Comparison of ENCODE assay signal across 1 cellular context in genomic region chr2:240527153-240527750, GRCh38.
TF ChIP-seq lines count a peak whose summit lies in the region.

No MANE protein-coding gene starts in this region.

TF ChIP-seq in HepG2, 621 proteins besides CTCF, POLR2A, EP300 and RAD21:
- TF ChIP-seq ZNF816 (CRISPR knock-in tag; IDR thresholded peaks at IDR 0.05; ENCODE audit: borderline replicate concordance) (no peak), ZNF333 (CRISPR knock-in tag; IDR thresholded peaks at IDR 0.05; ENCODE audit: borderline replicate concordance) (no peak), ZBTB14 (CRISPR knock-in tag; IDR thresholded peaks at IDR 0.05) (no peak), ZNF792 (CRISPR knock-in tag; IDR thresholded peaks at IDR 0.05) (no peak), PHB2 (IDR thresholded peaks at IDR 0.05; ENCODE audit: partially characterized antibody) (peak; percentile 55)
